ENCODE assay signal across 8 cellular contexts in genomic region chr11:10856689-10857603, GRCh38. TPM values are rescaled to one million over a fixed set of nuclear protein-coding genes. Genes with fewer than 3 reads are reported as not detected.
A peak's percentile ranks its signal among the peaks of the same experiment; 100 is the strongest.
DNase-seq lines count a peak whose midpoint lies in the region; TF ChIP-seq lines count a peak whose summit lies in the region.

No MANE protein-coding gene starts in this region.

- peaks cover 51% of the 10 kb centered on the region for H3K36me3 Mint-ChIP-seq in activated CD4-positive, alpha-beta memory T cell treated with anti-CD3 and anti-CD28 coated beads, Interleukin-2, amount 10 ng/mL, durations not matched to agents 7 days and 5 days (ENCODE audit: low read depth)
- H3K36me3 Mint-ChIP-seq in nephron progenitor cell (ENCODE audit: low read depth): peaks cover 39% of the 10 kb centered on the region

- DNase-seq in stimulated activated CD8-positive, alpha-beta memory T cell treated with anti-CD3 and anti-CD28 coated beads, Interleukin-15, amount 100 ng/mL, for 1 hour (ENCODE audit: low read depth): peak; percentile 16
- DNase-seq in stimulated activated CD8-positive, alpha-beta memory T cell treated with anti-CD3 and anti-CD28 coated beads, Interleukin-4, amount 100 ng/mL, for 48 hours: no peak
- DNase-seq in HCEC 1CT (peak; percentile 30), LoVo (ENCODE audit: low spot score) (peak; percentile 41), foreskin melanocyte (peak; percentile 44), nephron progenitor cell (peak; percentile 31), NCI-H2107 treated with DMSO at 0.1 percent for 48 hours (lab: John Stamatoyannopoulos, UW; ENCODE audit: unreplicated experiment) (no peak)
- no peak for DNase-seq in activated CD4-positive, alpha-beta memory T cell treated with anti-CD3 and anti-CD28 coated beads, Interleukin-2, amount 10 ng/mL, durations not matched to agents 7 days and 5 days

- POLR2A ChIA-PET in activated CD4-positive, alpha-beta memory T cell treated with anti-CD3 and anti-CD28 coated beads, Interleukin-2, amount 10 ng/mL, durations not matched to agents 7 days and 5 days (lab: Charles Lee): interaction anchor here (0.7 to 6.6 kb wide), 17 partner anchors 9 to 1893 kb away, joined by 3 to 379 read pairs (median 4); partner anchors contain the start of genes EIF4G2 and TMEM9B

- no peaks in the 10 kb centered on the region for H3K9me3 Mint-ChIP-seq in activated CD4-positive, alpha-beta memory T cell treated with anti-CD3 and anti-CD28 coated beads, Interleukin-2, amount 10 ng/mL, durations not matched to agents 7 days and 5 days
- H3K9me3 Mint-ChIP-seq in nephron progenitor cell: no peaks in the 10 kb centered on the region

- H3K27ac Mint-ChIP-seq in activated CD4-positive, alpha-beta memory T cell treated with anti-CD3 and anti-CD28 coated beads, Interleukin-2, amount 10 ng/mL, durations not matched to agents 7 days and 5 days: peak overlapping the region; percentile 100
- H3K27ac Mint-ChIP-seq in nephron progenitor cell: peak overlapping the region; percentile 100

- CTCF ChIA-PET in activated CD4-positive, alpha-beta memory T cell treated with anti-CD3 and anti-CD28 coated beads, Interleukin-2, amount 10 ng/mL, durations not matched to agents 7 days and 5 days (lab: Charles Lee): interaction anchor here (1.0 to 4.4 kb wide), 5 partner anchors 11 to 63 kb away, joined by 3 to 28 read pairs (median 4); partner anchors contain the start of gene EIF4G2

- H3K4me3 Mint-ChIP-seq in activated CD4-positive, alpha-beta memory T cell treated with anti-CD3 and anti-CD28 coated beads, Interleukin-2, amount 10 ng/mL, durations not matched to agents 7 days and 5 days: peak overlapping the region; percentile 100
- H3K4me3 Mint-ChIP-seq in nephron progenitor cell: peak overlapping the region; percentile 99

- peaks cover 42% of the 10 kb centered on the region for H3K4me1 Mint-ChIP-seq in activated CD4-positive, alpha-beta memory T cell treated with anti-CD3 and anti-CD28 coated beads, Interleukin-2, amount 10 ng/mL, durations not matched to agents 7 days and 5 days
- H3K4me1 Mint-ChIP-seq in nephron progenitor cell: peaks cover 41% of the 10 kb centered on the region

- no peak for TF ChIP-seq CTCF in nephron progenitor cell (IDR thresholded peaks at IDR 0.05)

- H3K27me3 Mint-ChIP-seq in activated CD4-positive, alpha-beta memory T cell treated with anti-CD3 and anti-CD28 coated beads, Interleukin-2, amount 10 ng/mL, durations not matched to agents 7 days and 5 days: no peaks in the 10 kb centered on the region
- H3K27me3 Mint-ChIP-seq in nephron progenitor cell (ENCODE audit: low read depth, poor library complexity): no peaks in the 10 kb centered on the region

RNA-seq across cellular contexts. Expression of gene ZBED5, which starts 0.9 kb away (rescaled TPM):
- total RNA-seq in activated CD4-positive, alpha-beta memory T cell treated with anti-CD3 and anti-CD28 coated beads, Interleukin-2, amount 10 ng/mL, durations not matched to agents 7 days and 5 days: 10 to 100 TPM; 44.2 to 45.6 TPM

RNA-seq across cellular contexts. Expression of gene EIF4G2, which starts 48.2 kb away (rescaled TPM):
- total RNA-seq in activated CD4-positive, alpha-beta memory T cell treated with anti-CD3 and anti-CD28 coated beads, Interleukin-2, amount 10 ng/mL, durations not matched to agents 7 days and 5 days: 100 to 1,000 TPM; 548 to 594 TPM

Comparison
In these comparisons a context has a peak if more than half of its experiments do, and no peak if none do; other contexts are left out.
1. DNase-seq: peak in stimulated activated CD8-positive, alpha-beta memory T cell treated with anti-CD3 and anti-CD28 coated beads, Interleukin-15, amount 100 ng/mL, for 1 hour (single experiment), HCEC 1CT (single experiment), LoVo (single experiment), foreskin melanocyte (single experiment) and nephron progenitor cell (single experiment); none in stimulated activated CD8-positive, alpha-beta memory T cell treated with anti-CD3 and anti-CD28 coated beads, Interleukin-4, amount 100 ng/mL, for 48 hours (single experiment), activated CD4-positive, alpha-beta memory T cell treated with anti-CD3 and anti-CD28 coated beads, Interleukin-2, amount 10 ng/mL, durations not matched to agents 7 days and 5 days (single experiment) and NCI-H2107 treated with DMSO at 0.1 percent for 48 hours (single experiment).